Comparison of ENCODE assay signal across 1 cellular context in genomic region chr4:82123934-82124333, GRCh38.
TF ChIP-seq lines count a peak whose summit lies in the region.

No MANE protein-coding gene starts in this region.

TF ChIP-seq in HEK293T, 16 proteins besides CTCF, POLR2A, EP300 and RAD21:
- TF ChIP-seq, protein P1, sequence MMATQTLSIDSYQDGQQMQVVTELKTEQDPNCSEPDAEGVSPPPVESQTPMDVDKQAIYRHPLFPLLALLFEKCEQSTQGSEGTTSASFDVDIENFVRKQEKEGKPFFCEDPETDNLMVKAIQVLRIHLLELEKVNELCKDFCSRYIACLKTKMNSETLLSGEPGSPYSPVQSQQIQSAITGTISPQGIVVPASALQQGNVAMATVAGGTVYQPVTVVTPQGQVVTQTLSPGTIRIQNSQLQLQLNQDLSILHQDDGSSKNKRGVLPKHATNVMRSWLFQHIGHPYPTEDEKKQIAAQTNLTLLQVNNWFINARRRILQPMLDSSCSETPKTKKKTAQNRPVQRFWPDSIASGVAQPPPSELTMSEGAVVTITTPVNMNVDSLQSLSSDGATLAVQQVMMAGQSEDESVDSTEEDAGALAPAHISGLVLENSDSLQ (IDR thresholded peaks at IDR 0.05), result no peak
- TF ChIP-seq FOXM1 (IDR thresholded peaks at IDR 0.05; ENCODE audit: borderline replicate concordance), result no peak
- no peak for TF ChIP-seq FOXK2 (IDR thresholded peaks at IDR 0.05)
- TF ChIP-seq ELF4 (IDR thresholded peaks at IDR 0.05), result no peak
- no peak for TF ChIP-seq LEF1 (IDR thresholded peaks at IDR 0.05; ENCODE audit: borderline replicate concordance)
- no peak for TF ChIP-seq ZNF384 (IDR thresholded peaks at IDR 0.05)
- no peak for TF ChIP-seq FOXA1 (IDR thresholded peaks at IDR 0.05)
- no peak for TF ChIP-seq BHLHE40 (IDR thresholded peaks at IDR 0.05; ENCODE audit: borderline replicate concordance)
- no peak for TF ChIP-seq NFRKB (IDR thresholded peaks at IDR 0.05)
- no peak for TF ChIP-seq SUZ12 (IDR thresholded peaks at IDR 0.05)
- no peak for TF ChIP-seq L3MBTL2 (conservative IDR thresholded peaks at IDR 0.05)
- no peak for TF ChIP-seq ARNT (IDR thresholded peaks at IDR 0.05)
- no peak for TF ChIP-seq SP1 (IDR thresholded peaks at IDR 0.05)
- no peak for TF ChIP-seq TARDBP (IDR thresholded peaks at IDR 0.05)
- TF ChIP-seq HDGF (IDR thresholded peaks at IDR 0.05; ENCODE audit: borderline replicate concordance), result no peak
- no peak for TF ChIP-seq CTBP1 (IDR thresholded peaks at IDR 0.05; ENCODE audit: borderline replicate concordance)
